Comparison of ENCODE assay signal across 32 cellular contexts in the genomic region with DNA sequence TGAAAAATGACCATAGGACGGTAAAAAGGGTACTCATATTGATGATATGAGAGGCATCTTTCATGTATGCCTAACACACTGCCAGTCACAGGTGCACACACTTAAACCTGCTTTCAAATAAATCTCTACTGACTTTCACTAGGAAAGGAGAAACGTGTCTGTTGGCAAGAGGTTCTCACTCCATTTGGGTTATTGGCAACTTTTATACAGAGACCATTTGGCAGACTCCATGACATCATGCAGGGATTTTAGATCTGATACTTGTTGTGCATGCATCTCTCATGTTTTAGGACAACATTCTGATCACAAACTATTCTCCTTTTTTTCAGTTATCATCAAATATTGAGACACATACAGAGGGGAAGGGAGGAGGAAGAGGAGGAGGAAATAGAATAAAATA. TPM values are rescaled to one million over a fixed set of nuclear protein-coding genes. Genes with fewer than 3 reads are reported as not detected.
"Had no signal": no experiment of that assay in that cellular context is flagged by ENCODE, and none has a peak within 500 bp of the region (broad histone marks: within the 10 kb centered on the region; RNA-seq: fewer than 3 reads in every experiment).

No MANE protein-coding gene starts in this region.

- FAIRE-seq: RCC 7860 had no signal

- H3K27me3 ChIP-seq: MG63, SJCRH30 had no signal

- ATAC-seq: Panc1, Right ventricle myocardium inferior, SK-N-SH treated with all-trans-retinoic acid at 6 μM for 48 hours had no signal

- H3K4me3 ChIP-seq: MG63, PC-9, SJCRH30, SK-N-MC had no signal

- H3K36me3 ChIP-seq: MG63, SJCRH30 had no signal

- DNase-seq: Kasumi-1, KG1, MG63, NCI-H1048, NCI-H1105 treated with DMSO at 0.1 percent for 48 hours, NCI-H1417, NCI-H1436, NCI-H146, NCI-H1694, NCI-H187, NCI-H1930, NCI-H2029 treated with DMSO at 0.1 percent for 48 hours, NCI-H2171 treated with DMSO at 0.1 percent for 48 hours, NCI-H2227 treated with DMSO at 0.1 percent for 48 hours, NCI-H345, NCI-H446, NCI-H510A treated with DMSO at 0.1 percent for 48 hours, NCI-H524 treated with DMSO at 0.1 percent for 48 hours, NCI-H526 treated with DMSO at 0.1 percent for 48 hours, NCI-H774, PC-9, SHP77, SIG-M5, SJCRH30, T-helper 1 cell had no signal

RNA-seq across cellular contexts. Expression of gene RGS7, which starts 31.6 kb away (rescaled TPM):
- total RNA-seq: OCI-LY7, Right ventricle myocardium inferior, RPMI7951 had no signal
